In genomic region chr9:134553061-134553891, GRCh38 we compare ENCODE assay signal across 20 cellular contexts.
DNase-seq lines count a peak whose midpoint lies in the region; ATAC-seq, FAIRE-seq and TF ChIP-seq lines count a peak whose summit lies in the region.
"Had no signal": no experiment of that assay in that cellular context is flagged by ENCODE, and none has a peak within 500 bp of the region (broad histone marks: within the 10 kb centered on the region; RNA-seq: fewer than 3 reads in every experiment).

No MANE protein-coding gene starts in this region.

- no peaks in the 10 kb centered on the region for H4K20me1 ChIP-seq in keratinocyte (ENCODE audit: control insufficient read depth, extremely low read depth, insufficient read depth, low read length)

- DNase-seq in H7 (peak; percentile 64), SK-N-DZ (ENCODE audit: low spot score) (peak; percentile 16), keratinocyte (ENCODE audit: low read depth, low spot score) (no peak), sigmoid colon (peak; percentile 65)
- DNase-seq in stimulated activated naive CD4-positive, alpha-beta T cell (lab: John Stamatoyannopoulos, UW), result no peak
- DNase-seq: activated CD4-positive, CD25-positive, alpha-beta regulatory T cell treated with anti-CD3 and anti-CD28 coated beads, Interleukin-2, amount 50 U/mL, for 72 hours; activated naive CD4-positive, alpha-beta T cell treated with anti-CD3 and anti-CD28 coated beads, Interleukin-2, amount 50 U/mL, for 16 hours; activated T-cell treated with anti-CD3 and anti-CD28 coated beads, Interleukin-2, amount 50 U/mL, for 4 hours; DMS79 treated with DMSO at 0.1 percent for 48 hours; heart right ventricle; KBM-7; NCI-H1092; NCI-H526; nephron progenitor cell; T1000 had no signal

- no peaks in the 10 kb centered on the region for H3K27me3 ChIP-seq in H7 (ENCODE audit: control insufficient read depth, insufficient read depth, low read length)
- H3K27me3 ChIP-seq in keratinocyte (ENCODE audit: control insufficient read depth, extremely low read depth, insufficient read depth, low read length), result peaks cover 7% of the 10 kb centered on the region
- H3K27me3 ChIP-seq in sigmoid colon, result no peaks in the 10 kb centered on the region
- H3K27me3 ChIP-seq: ascending aorta had no signal

- H3K4me1 ChIP-seq in keratinocyte (ENCODE audit: control insufficient read depth, extremely low read depth, insufficient read depth, low read length), result peaks cover 25% of the 10 kb centered on the region
- peaks cover 0 to 14% (median 3%) of the 10 kb centered on the region in 4 donors for H3K4me1 ChIP-seq in sigmoid colon

- no peaks in the 10 kb centered on the region for H3K79me2 ChIP-seq in keratinocyte (ENCODE audit: control insufficient read depth, insufficient read depth, low read length)

- H3K27ac ChIP-seq in keratinocyte (ENCODE audit: control insufficient read depth, insufficient read depth, low read length) (no peak overlapping the region), sigmoid colon (no peak overlapping the region)

- no peak overlapping the region for H3K4me3 ChIP-seq in H7 (ENCODE audit: insufficient read depth, low read depth, low read length)
- peak overlapping the region in 1 of 3 experiments; percentile 11 for H3K4me3 ChIP-seq in keratinocyte (ENCODE audit: control insufficient read depth in 2 of 3, extremely low read depth in 1 of 3, insufficient read depth in 2 of 3, low read depth in 1 of 3, low read length in 3 of 3)
- no peak overlapping the region for H3K4me3 ChIP-seq in sigmoid colon
- H3K4me3 ChIP-seq: ascending aorta, heart right ventricle had no signal

- TF ChIP-seq EP300 in sigmoid colon (IDR thresholded peaks at IDR 0.05), result no peak

- no peak overlapping the region for H2AFZ ChIP-seq in keratinocyte (ENCODE audit: control insufficient read depth, low read length)

- H3K36me3 ChIP-seq in H7 (replicated peaks; ENCODE audit: control insufficient read depth, insufficient read depth, low read length) (no peaks in the 10 kb centered on the region), keratinocyte (ENCODE audit: control insufficient read depth in 2 of 2, extremely low read depth in 1 of 2, insufficient read depth in 2 of 2, low read length in 2 of 2) (no peaks in the 10 kb centered on the region), sigmoid colon (no peaks in the 10 kb centered on the region)
- H3K36me3 ChIP-seq: ascending aorta, heart right ventricle had no signal

- H3K9me3 ChIP-seq in keratinocyte (ENCODE audit: control insufficient read depth, low read depth, low read length) (no peaks in the 10 kb centered on the region), sigmoid colon (no peaks in the 10 kb centered on the region)
- H3K9me3 ChIP-seq: ascending aorta, heart right ventricle had no signal

- dilution Hi-C loops in keratinocyte (cut with MboI; ENCODE audit: extremely low pct_ligation_motif_present, low sequenced_read_pairs), result no loop called here

- intact Hi-C loops in sigmoid colon (cut with DNase I), result no loop called here

- H3K9me1 ChIP-seq in keratinocyte (ENCODE audit: control insufficient read depth, extremely low read depth, insufficient read depth, low read length), result no peaks in the 10 kb centered on the region

- WGBS in sigmoid colon, 2 donors, result 68 to 73% methylated on average over 26 of the region's 26 CpGs

- no peak overlapping the region for H3K9ac ChIP-seq in keratinocyte (ENCODE audit: control insufficient read depth, extremely low read depth, insufficient read depth, low read length)

- peak overlapping the region; percentile 19 for H3K4me2 ChIP-seq in keratinocyte (ENCODE audit: control insufficient read depth, extremely low read depth, insufficient read depth, low read depth, low read length)

- no peak for FAIRE-seq in keratinocyte (lab: Jason Lieb, UNC)

- no peak for ATAC-seq in GM18873 (IDR thresholded peaks at IDR 0.05; ENCODE audit: low FRiP score, unreplicated experiment)
- ATAC-seq in GM18519 (IDR thresholded peaks at IDR 0.05; ENCODE audit: low FRiP score, unreplicated experiment), result no peak
- no peak for ATAC-seq in GM18861 (IDR thresholded peaks at IDR 0.05; ENCODE audit: unreplicated experiment)
- ATAC-seq: activated T-cell treated with anti-CD3 and anti-CD28 coated beads, Interleukin-2, amount 50 U/mL, for 4 hours; stimulated activated memory B cell treated with anti-CD40 and anti-IgM and Interleukin-4, amounts not matched to agents 10 μg/mL and 1 μg/mL and 100 μg/mL, for 72 hours had no signal

- TF ChIP-seq CTCF in keratinocyte (optimal IDR thresholded peaks at IDR 0.05 in 1 of 3, IDR thresholded peaks at IDR 0.05 in 1 of 3, conservative IDR thresholded peaks at IDR 0.05 in 1 of 3; ENCODE audit: extremely low read depth in 1 of 3, insufficient read depth in 2 of 3, low read length in 3 of 3), result no peak
- no peak for TF ChIP-seq CTCF in sigmoid colon (IDR thresholded peaks at IDR 0.05)

- TF ChIP-seq POLR2A in sigmoid colon (IDR thresholded peaks at IDR 0.05), result no peak

Comparison
In these comparisons a context has a peak if more than half of its experiments do, and no peak if none do; other contexts are left out.
1. DNase-seq: peak in H7 (single experiment), SK-N-DZ (single experiment) and sigmoid colon (single experiment); none in keratinocyte (single experiment) and stimulated activated naive CD4-positive, alpha-beta T cell (0 of 6).